In the genomic region with DNA sequence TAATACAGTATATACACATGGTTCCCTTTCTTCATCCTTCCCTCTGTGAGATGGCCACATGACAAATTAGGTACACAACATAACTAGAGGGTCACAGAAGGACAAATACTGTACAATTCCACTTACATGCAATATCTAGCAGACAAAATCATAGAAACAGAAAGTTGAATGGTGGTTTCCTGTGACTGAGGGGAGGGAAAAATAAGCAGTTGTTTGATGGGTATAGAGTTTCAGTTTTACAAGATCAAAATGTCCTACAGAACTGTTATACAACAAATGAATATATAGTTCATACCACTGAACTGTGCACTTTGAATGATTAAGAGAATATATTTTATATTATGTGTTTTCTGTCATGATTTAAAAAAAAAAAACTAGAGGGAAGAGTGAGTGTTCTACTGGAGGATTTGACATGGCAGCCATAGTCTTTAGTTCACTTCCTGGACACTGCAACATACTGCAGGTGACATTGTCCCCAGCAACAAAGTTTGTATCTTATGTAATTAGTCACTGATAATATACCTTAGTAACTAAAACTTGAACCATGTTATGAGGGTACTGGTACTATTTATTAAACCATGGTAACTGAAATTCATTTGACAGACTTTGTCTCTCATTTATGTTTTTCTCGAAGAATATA, we compare ENCODE assay signal across 16 cellular contexts. TPM values are rescaled to one million over a fixed set of nuclear protein-coding genes. Genes with fewer than 3 reads are reported as not detected.
DNase-seq lines count a peak whose midpoint lies in the region; ATAC-seq and FAIRE-seq lines count a peak whose summit lies in the region.
"Had no signal": no experiment of that assay in that cellular context is flagged by ENCODE, and none has a peak within 500 bp of the region (broad histone marks: within the 10 kb centered on the region; RNA-seq: fewer than 3 reads in every experiment).

No MANE protein-coding gene starts in this region.

- ATAC-seq in activated CD8-positive, alpha-beta memory T cell treated with anti-CD3 and anti-CD28 coated beads, Interleukin-2, amount 10 ng/mL, durations not matched to agents 7 days and 5 days = peak; percentile 68
- ATAC-seq in HG02588 (IDR thresholded peaks at IDR 0.05; ENCODE audit: unreplicated experiment) (peak; percentile 61), HG03439 (IDR thresholded peaks at IDR 0.05; ENCODE audit: unreplicated experiment) (peak; percentile 71)
- ATAC-seq: A549 had no signal

- H3K4me1 Mint-ChIP-seq in activated CD8-positive, alpha-beta memory T cell treated with anti-CD3 and anti-CD28 coated beads, Interleukin-2, amount 10 ng/mL, durations not matched to agents 7 days and 5 days = peaks cover 19% of the 10 kb centered on the region

- no peak overlapping the region for H3K4me3 Mint-ChIP-seq in activated CD8-positive, alpha-beta memory T cell treated with anti-CD3 and anti-CD28 coated beads, Interleukin-2, amount 10 ng/mL, durations not matched to agents 7 days and 5 days
- H3K4me3 Mint-ChIP-seq: naive thymus-derived CD8-positive, alpha-beta T cell had no signal

- no peak overlapping the region for H3K27ac Mint-ChIP-seq in activated CD8-positive, alpha-beta memory T cell treated with anti-CD3 and anti-CD28 coated beads, Interleukin-2, amount 10 ng/mL, durations not matched to agents 7 days and 5 days
- H3K27ac Mint-ChIP-seq: naive thymus-derived CD8-positive, alpha-beta T cell had no signal

- DNase-seq in activated CD8-positive, alpha-beta memory T cell treated with anti-CD3 and anti-CD28 coated beads, Interleukin-2, amount 10 ng/mL, durations not matched to agents 7 days and 5 days = no peak
- no peak for DNase-seq in activated CD8-positive, alpha-beta memory T cell treated with anti-CD3 and anti-CD28 coated beads, Interleukin-2, amount 50 U/mL, for 48 hours
- DNase-seq in small intestine (peak; percentile 4), dedifferentiated amniotic fluid mesenchymal stem cell (ENCODE audit: extremely low spot score) (no peak), CD1c-positive myeloid dendritic cell (ENCODE audit: extremely low spot score) (no peak), inferior parietal cortex (ENCODE audit: extremely low spot score) (no peak)
- DNase-seq: DMS79 treated with DMSO at 0.1 percent for 48 hours, KG1 had no signal

- H3K27me3 Mint-ChIP-seq in activated CD8-positive, alpha-beta memory T cell treated with anti-CD3 and anti-CD28 coated beads, Interleukin-2, amount 10 ng/mL, durations not matched to agents 7 days and 5 days = peaks cover 11% of the 10 kb centered on the region

- H3K4me1 ChIP-seq in small intestine (ENCODE audit: control insufficient read depth in 2 of 2, insufficient read depth in 1 of 2, low read depth in 1 of 2, low read length in 1 of 2) = no peaks in the 10 kb centered on the region
- H3K4me1 ChIP-seq: A549 had no signal

- no peak for FAIRE-seq in small intestine (lab: Jason Lieb, UNC)
- FAIRE-seq: A549, bronchial epithelial cell had no signal

- peaks cover 4% of the 10 kb centered on the region for H3K9me3 Mint-ChIP-seq in activated CD8-positive, alpha-beta memory T cell treated with anti-CD3 and anti-CD28 coated beads, Interleukin-2, amount 10 ng/mL, durations not matched to agents 7 days and 5 days (ENCODE audit: low read depth)

- H3K27me3 ChIP-seq in small intestine (ENCODE audit: control insufficient read depth in 2 of 2, insufficient read depth in 2 of 2, low read length in 2 of 2) = no peaks in the 10 kb centered on the region

- 76 to 89% (median 81%) methylated on average over 1 of the region's 1 CpG for WGBS in small intestine, 3 donors

- no peaks in the 10 kb centered on the region for H3K9me3 ChIP-seq in small intestine (ENCODE audit: control insufficient read depth, low read depth)

- CTCF ChIA-PET in activated CD8-positive, alpha-beta memory T cell treated with anti-CD3 and anti-CD28 coated beads, Interleukin-2, amount 10 ng/mL, durations not matched to agents 7 days and 5 days (lab: Charles Lee) = no interaction called here

- peaks cover 6% of the 10 kb centered on the region for H3K36me3 Mint-ChIP-seq in activated CD8-positive, alpha-beta memory T cell treated with anti-CD3 and anti-CD28 coated beads, Interleukin-2, amount 10 ng/mL, durations not matched to agents 7 days and 5 days

- no peaks in the 10 kb centered on the region for H3K36me3 ChIP-seq in small intestine (ENCODE audit: control insufficient read depth in 2 of 2, insufficient read depth in 2 of 2, low read length in 2 of 2)

- no peak overlapping the region for H3K4me3 ChIP-seq in small intestine (ENCODE audit: low read depth in 1 of 2, low read length in 2 of 2)
- H3K4me3 ChIP-seq: A549 had no signal

- H3K27ac ChIP-seq in small intestine (ENCODE audit: low read depth in 1 of 2, low read length in 1 of 2) = no peak overlapping the region
- H3K27ac ChIP-seq: A549 had no signal

RNA-seq across cellular contexts. Expression of gene CCDC54, which starts 37.2 kb away (rescaled TPM):
- not detected for total RNA-seq in activated CD8-positive, alpha-beta memory T cell treated with anti-CD3 and anti-CD28 coated beads, Interleukin-2, amount 10 ng/mL, durations not matched to agents 7 days and 5 days
- polyA plus RNA-seq in small intestine = not detected
- total RNA-seq: bronchial epithelial cell; naive thymus-derived CD8-positive, alpha-beta T cell; NCI-H460; skeletal muscle tissue had no signal
- polyA plus RNA-seq: A549; esophagus; naive thymus-derived CD8-positive, alpha-beta T cell had no signal
